In genomic region chr4:38062088-38062893, GRCh38 we compare ENCODE assay signal across 8 cellular contexts.
DNase-seq lines count a peak whose midpoint lies in the region; ATAC-seq and TF ChIP-seq lines count a peak whose summit lies in the region.

No MANE protein-coding gene starts in this region.

- no peaks in the 10 kb centered on the region for H3K9me3 Mint-ChIP-seq in activated T-helper 17 cell treated with anti-CD3 and anti-CD28 coated beads, Interleukin-2, amount 50 U/mL, for 72 hours

- H3K27ac ChIP-seq in neutrophil (no peak overlapping the region), subcutaneous abdominal adipose tissue (ENCODE audit: low read depth, low read length) (peak overlapping the region; percentile 26)

- peaks cover 10% of the 10 kb centered on the region for H3K4me1 Mint-ChIP-seq in activated T-helper 17 cell treated with anti-CD3 and anti-CD28 coated beads, Interleukin-2, amount 50 U/mL, for 72 hours

- H3K36me3 ChIP-seq in neutrophil, result peaks cover 79% of the 10 kb centered on the region
- H3K36me3 ChIP-seq in subcutaneous abdominal adipose tissue (ENCODE audit: control insufficient read depth in 5 of 5, insufficient read depth in 5 of 5, low read length in 5 of 5), result peaks cover 3 to 16% (median 7%) of the 10 kb centered on the region in 5 donors

- H3K4me3 Mint-ChIP-seq in activated T-helper 17 cell treated with anti-CD3 and anti-CD28 coated beads, Interleukin-2, amount 50 U/mL, for 72 hours, result peak overlapping the region; percentile 81

- peak; percentile 81 for TF ChIP-seq CTCF in GM10266 (IDR thresholded peaks at IDR 0.05; ENCODE audit: control insufficient read depth, insufficient read depth, low read depth, missing control alignments)
- peak; percentile 46 for TF ChIP-seq CTCF in neutrophil (IDR thresholded peaks at IDR 0.05)

- peak overlapping the region in 2 of 5 donors; percentile 41 to 66 for H3K9ac ChIP-seq in subcutaneous abdominal adipose tissue (ENCODE audit: low read length in 5 of 5)

- H3K27me3 Mint-ChIP-seq in activated T-helper 17 cell treated with anti-CD3 and anti-CD28 coated beads, Interleukin-2, amount 50 U/mL, for 72 hours, result no peaks in the 10 kb centered on the region

- H3K9me3 ChIP-seq in neutrophil (no peaks in the 10 kb centered on the region), subcutaneous abdominal adipose tissue (ENCODE audit: control insufficient read depth in 5 of 5, low read length in 5 of 5) (no peaks in the 10 kb centered on the region)

- no peaks in the 10 kb centered on the region for H3K27me3 ChIP-seq in neutrophil
- H3K27me3 ChIP-seq in subcutaneous abdominal adipose tissue (ENCODE audit: control insufficient read depth in 5 of 5, insufficient read depth in 4 of 5, low read length in 5 of 5), result no peaks in the 10 kb centered on the region

- H3K4me3 ChIP-seq in neutrophil (ENCODE audit: low read depth in 1 of 2, low read length in 1 of 2) (no peak overlapping the region), subcutaneous abdominal adipose tissue (ENCODE audit: low read depth in 1 of 5, low read length in 5 of 5) (peak overlapping the region; percentile 51 to 63 (median 57))

- DNase-seq in GM10266 (ENCODE audit: extremely low spot score) (peak; percentile 48), HT-29 (ENCODE audit: low spot score) (peak; percentile 93), RPMI7951 (ENCODE audit: low read depth) (peak; percentile 69), fibroblast of the conjunctiva (ENCODE audit: low read depth) (peak; percentile 73)

- peak overlapping the region; percentile 85 for H3K27ac Mint-ChIP-seq in activated T-helper 17 cell treated with anti-CD3 and anti-CD28 coated beads, Interleukin-2, amount 50 U/mL, for 72 hours

- H3K36me3 Mint-ChIP-seq in activated T-helper 17 cell treated with anti-CD3 and anti-CD28 coated beads, Interleukin-2, amount 50 U/mL, for 72 hours (ENCODE audit: low read depth), result peaks cover 27% of the 10 kb centered on the region

- H3K4me1 ChIP-seq in neutrophil (ENCODE audit: control insufficient read depth in 1 of 2, insufficient read depth in 1 of 2, low read depth in 1 of 2, low read length in 1 of 2) (peaks cover 0 to 4% of the 10 kb centered on the region in 2 experiments), subcutaneous abdominal adipose tissue (ENCODE audit: control insufficient read depth in 5 of 5, insufficient read depth in 5 of 5, low read length in 5 of 5) (peaks cover 0 to 10% (median 8%) of the 10 kb centered on the region in 5 donors)

- peak; percentile 74 for ATAC-seq in activated T-helper 17 cell treated with anti-CD3 and anti-CD28 coated beads, Interleukin-2, amount 50 U/mL, for 72 hours (replicated peaks)
- ATAC-seq in GM21576 (IDR thresholded peaks at IDR 0.05; ENCODE audit: unreplicated experiment), result no peak

Comparison
In these comparisons a context has a peak if more than half of its experiments do, and no peak if none do; other contexts are left out.
1. H3K4me3 ChIP-seq: peak in subcutaneous abdominal adipose tissue (5 of 5); none in neutrophil (0 of 2).
2. Peak in every context shown above with its lines, with median percentiles within 50 percentile points of each other: DNase-seq.